In the genomic region with DNA sequence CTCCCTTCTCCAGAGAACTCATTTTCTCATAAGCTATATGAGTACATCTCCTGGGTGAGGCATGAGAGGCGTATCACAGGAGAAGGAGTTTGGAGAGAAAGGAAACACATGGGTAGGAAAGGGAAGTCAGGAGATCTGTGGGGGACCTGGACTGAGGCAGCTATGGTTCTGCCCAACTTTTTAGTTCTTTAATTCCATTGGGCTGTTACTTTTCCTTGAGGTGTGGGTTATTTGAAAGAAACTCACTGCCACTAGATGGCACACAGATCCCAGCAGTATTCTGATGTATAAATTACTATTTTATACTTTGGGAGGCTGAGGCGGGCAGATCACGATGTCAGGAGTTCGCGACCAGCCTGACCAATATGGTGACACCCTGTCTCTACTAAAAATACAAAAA, we compare ENCODE assay signal across 12 cellular contexts.
DNase-seq lines count a peak whose midpoint lies in the region; ATAC-seq and TF ChIP-seq lines count a peak whose summit lies in the region.
"Had no signal": no experiment of that assay in that cellular context is flagged by ENCODE, and none has a peak within 500 bp of the region (broad histone marks: within the 10 kb centered on the region; RNA-seq: fewer than 3 reads in every experiment).

No MANE protein-coding gene starts in this region.

- intact Hi-C loops in activated CD4-positive, alpha-beta memory T cell treated with anti-CD3 and anti-CD28 coated beads for 36 hours (cut with micrococcal nuclease) = loop anchor here (5.0 kb wide), 1 partner anchor 159 kb away; no protein-coding TSS in a partner anchor
- intact Hi-C loops in activated T-helper 2 cell treated with anti-CD3 and anti-CD28 coated beads, Interferon-gamma antibody, Interleukin-2, Interleukin-4, amounts not matched to agents 10 μg/mL and 5 μg/mL and 100 μg/mL, durations not matched to agents 14 hours and 24 hours and 36 hours (cut with micrococcal nuclease) = no loop called here

- H3K4me3 ChIP-seq in fibroblast of mammary gland (ENCODE audit: control insufficient read depth, low read depth, low read length) = no peak overlapping the region
- H3K4me3 ChIP-seq in upper lobe of left lung = no peak overlapping the region

- TF ChIP-seq CTCF in fibroblast of mammary gland (conservative IDR thresholded peaks at IDR 0.05; ENCODE audit: control insufficient read depth, insufficient read depth, low read depth, low read length) (peak; percentile 39), upper lobe of left lung (IDR thresholded peaks at IDR 0.05) (peak in 4 of 6 experiments; percentile 9 to 40 (median 16))

- H3K27me3 Mint-ChIP-seq in activated CD4-positive, alpha-beta memory T cell treated with anti-CD3 and anti-CD28 coated beads, Interleukin-2, amount 10 ng/mL, durations not matched to agents 7 days and 5 days = no peaks in the 10 kb centered on the region
- no peaks in the 10 kb centered on the region for H3K27me3 Mint-ChIP-seq in activated CD4-positive, alpha-beta memory T cell treated with anti-CD3 and anti-CD28 coated beads for 36 hours
- no peaks in the 10 kb centered on the region for H3K27me3 Mint-ChIP-seq in activated T-helper 2 cell treated with anti-CD3 and anti-CD28 coated beads, Interferon-gamma antibody, Interleukin-2, Interleukin-4, amounts not matched to agents 10 μg/mL and 5 μg/mL and 100 μg/mL, durations not matched to agents 14 hours and 24 hours and 36 hours (ENCODE audit: low read depth)
- H3K27me3 Mint-ChIP-seq: central memory CD8-positive, alpha-beta T cell; stimulated activated naive CD8-positive, alpha-beta T cell treated with anti-CD3 and anti-CD28 coated beads, Interleukin-15, Interleukin-2, amounts not matched to agents 100 ng/mL and 50 ng/mL, for 24 hours had no signal

- H3K4me3 Mint-ChIP-seq in activated CD4-positive, alpha-beta memory T cell treated with anti-CD3 and anti-CD28 coated beads, Interleukin-2, amount 10 ng/mL, durations not matched to agents 7 days and 5 days = no peak overlapping the region
- H3K4me3 Mint-ChIP-seq in activated CD4-positive, alpha-beta memory T cell treated with anti-CD3 and anti-CD28 coated beads for 36 hours = no peak overlapping the region
- H3K4me3 Mint-ChIP-seq in activated T-helper 2 cell treated with anti-CD3 and anti-CD28 coated beads, Interferon-gamma antibody, Interleukin-2, Interleukin-4, amounts not matched to agents 10 μg/mL and 5 μg/mL and 100 μg/mL, durations not matched to agents 14 hours and 24 hours and 36 hours (ENCODE audit: low read depth) = no peak overlapping the region
- H3K4me3 Mint-ChIP-seq: central memory CD8-positive, alpha-beta T cell; naive thymus-derived CD8-positive, alpha-beta T cell; stimulated activated naive CD8-positive, alpha-beta T cell treated with anti-CD3 and anti-CD28 coated beads, Interleukin-15, Interleukin-2, amounts not matched to agents 100 ng/mL and 50 ng/mL, for 24 hours had no signal

- no peaks in the 10 kb centered on the region for H3K27me3 ChIP-seq in upper lobe of left lung

- no peaks in the 10 kb centered on the region for H3K4me1 ChIP-seq in upper lobe of left lung

- POLR2A ChIA-PET in activated CD4-positive, alpha-beta memory T cell treated with anti-CD3 and anti-CD28 coated beads, Interleukin-2, amount 10 ng/mL, durations not matched to agents 7 days and 5 days (lab: Charles Lee) = no interaction called here
- POLR2A ChIA-PET in activated CD4-positive, alpha-beta memory T cell treated with anti-CD3 and anti-CD28 coated beads for 36 hours (lab: Charles Lee) = no interaction called here

- WGBS in upper lobe of left lung, 2 donors = 48 to 72% methylated on average over 5 of the region's 5 CpGs

- DNase-seq in activated CD4-positive, alpha-beta memory T cell treated with anti-CD3 and anti-CD28 coated beads, Interleukin-2, amount 10 ng/mL, durations not matched to agents 7 days and 5 days = peak; percentile 27
- DNase-seq in activated CD4-positive, alpha-beta memory T cell treated with anti-CD3 and anti-CD28 coated beads for 36 hours = no peak
- peak; percentile 61 for DNase-seq in SK-MEL-5 (ENCODE audit: low read depth, low spot score)
- peak; percentile 33 for DNase-seq in fibroblast of mammary gland (ENCODE audit: low read depth)
- DNase-seq in upper lobe of left lung = no peak
- DNase-seq in foreskin melanocyte = no peak
- no peak for DNase-seq in activated T-helper 2 cell treated with anti-CD3 and anti-CD28 coated beads, Interferon-gamma antibody, Interleukin-2, Interleukin-4, amounts not matched to agents 10 μg/mL and 5 μg/mL and 100 μg/mL, durations not matched to agents 14 hours and 24 hours and 36 hours (ENCODE audit: low spot score)
- DNase-seq in NCI-H2029 treated with DMSO at 0.1 percent for 48 hours (lab: John Stamatoyannopoulos, UW) = no peak
- DNase-seq: Right ventricle myocardium superior had no signal

- H3K36me3 Mint-ChIP-seq in activated CD4-positive, alpha-beta memory T cell treated with anti-CD3 and anti-CD28 coated beads, Interleukin-2, amount 10 ng/mL, durations not matched to agents 7 days and 5 days (ENCODE audit: low read depth) = no peaks in the 10 kb centered on the region
- H3K36me3 Mint-ChIP-seq in activated CD4-positive, alpha-beta memory T cell treated with anti-CD3 and anti-CD28 coated beads for 36 hours = peaks cover 1% of the 10 kb centered on the region
- peaks cover 6% of the 10 kb centered on the region for H3K36me3 Mint-ChIP-seq in activated T-helper 2 cell treated with anti-CD3 and anti-CD28 coated beads, Interferon-gamma antibody, Interleukin-2, Interleukin-4, amounts not matched to agents 10 μg/mL and 5 μg/mL and 100 μg/mL, durations not matched to agents 14 hours and 24 hours and 36 hours (ENCODE audit: low read depth)

- no peak for TF ChIP-seq EP300 in upper lobe of left lung (IDR thresholded peaks at IDR 0.05)

- no peaks in the 10 kb centered on the region for H3K4me1 Mint-ChIP-seq in activated CD4-positive, alpha-beta memory T cell treated with anti-CD3 and anti-CD28 coated beads, Interleukin-2, amount 10 ng/mL, durations not matched to agents 7 days and 5 days
- H3K4me1 Mint-ChIP-seq in activated CD4-positive, alpha-beta memory T cell treated with anti-CD3 and anti-CD28 coated beads for 36 hours (ENCODE audit: low read depth) = no peaks in the 10 kb centered on the region
- H3K4me1 Mint-ChIP-seq in activated T-helper 2 cell treated with anti-CD3 and anti-CD28 coated beads, Interferon-gamma antibody, Interleukin-2, Interleukin-4, amounts not matched to agents 10 μg/mL and 5 μg/mL and 100 μg/mL, durations not matched to agents 14 hours and 24 hours and 36 hours (ENCODE audit: low read depth) = no peaks in the 10 kb centered on the region

- H3K27ac ChIP-seq in upper lobe of left lung = no peak overlapping the region

- no peaks in the 10 kb centered on the region for H3K9me3 Mint-ChIP-seq in activated CD4-positive, alpha-beta memory T cell treated with anti-CD3 and anti-CD28 coated beads, Interleukin-2, amount 10 ng/mL, durations not matched to agents 7 days and 5 days
- H3K9me3 Mint-ChIP-seq in activated CD4-positive, alpha-beta memory T cell treated with anti-CD3 and anti-CD28 coated beads for 36 hours = no peaks in the 10 kb centered on the region
- H3K9me3 Mint-ChIP-seq in activated T-helper 2 cell treated with anti-CD3 and anti-CD28 coated beads, Interferon-gamma antibody, Interleukin-2, Interleukin-4, amounts not matched to agents 10 μg/mL and 5 μg/mL and 100 μg/mL, durations not matched to agents 14 hours and 24 hours and 36 hours = no peaks in the 10 kb centered on the region
- H3K9me3 Mint-ChIP-seq: central memory CD8-positive, alpha-beta T cell; naive thymus-derived CD8-positive, alpha-beta T cell; stimulated activated naive CD8-positive, alpha-beta T cell treated with anti-CD3 and anti-CD28 coated beads, Interleukin-15, Interleukin-2, amounts not matched to agents 100 ng/mL and 50 ng/mL, for 24 hours had no signal

- CTCF ChIA-PET in activated CD4-positive, alpha-beta memory T cell treated with anti-CD3 and anti-CD28 coated beads, Interleukin-2, amount 10 ng/mL, durations not matched to agents 7 days and 5 days (lab: Charles Lee) = interaction anchor here (0.9 to 2.3 kb wide), 10 partner anchors 10 to 170 kb away, joined by 3 to 13 read pairs (median 5); no protein-coding TSS in a partner anchor
- CTCF ChIA-PET in activated CD4-positive, alpha-beta memory T cell treated with anti-CD3 and anti-CD28 coated beads for 36 hours (lab: Charles Lee) = interaction anchor here (1.1 to 1.8 kb wide), 3 partner anchors 9 to 157 kb away, joined by 3 to 7 read pairs (median 4); no protein-coding TSS in a partner anchor

- H3K27ac Mint-ChIP-seq in activated CD4-positive, alpha-beta memory T cell treated with anti-CD3 and anti-CD28 coated beads, Interleukin-2, amount 10 ng/mL, durations not matched to agents 7 days and 5 days = no peak overlapping the region
- H3K27ac Mint-ChIP-seq in activated CD4-positive, alpha-beta memory T cell treated with anti-CD3 and anti-CD28 coated beads for 36 hours = no peak overlapping the region
- no peak overlapping the region for H3K27ac Mint-ChIP-seq in activated T-helper 2 cell treated with anti-CD3 and anti-CD28 coated beads, Interferon-gamma antibody, Interleukin-2, Interleukin-4, amounts not matched to agents 10 μg/mL and 5 μg/mL and 100 μg/mL, durations not matched to agents 14 hours and 24 hours and 36 hours
- H3K27ac Mint-ChIP-seq: stimulated activated naive CD8-positive, alpha-beta T cell treated with anti-CD3 and anti-CD28 coated beads, Interleukin-15, Interleukin-2, amounts not matched to agents 100 ng/mL and 50 ng/mL, for 24 hours had no signal

- in situ Hi-C loops in SK-MEL-5 (cut with HindIII; ENCODE audit: low pct_unique_long_range_greater_than_20kb, low sequenced_read_pairs) = no loop called here

- H3K9me3 ChIP-seq in upper lobe of left lung = no peaks in the 10 kb centered on the region

- no peaks in the 10 kb centered on the region for H3K36me3 ChIP-seq in upper lobe of left lung

- ATAC-seq in upper lobe of left lung (ENCODE audit: low FRiP score in 2 of 2) = no peak

- no peak for TF ChIP-seq POLR2A in upper lobe of left lung (IDR thresholded peaks at IDR 0.05)

Comparison
In these comparisons a context has a peak if more than half of its experiments do, and no peak if none do; other contexts are left out.
1. DNase-seq: peak in activated CD4-positive, alpha-beta memory T cell treated with anti-CD3 and anti-CD28 coated beads, Interleukin-2, amount 10 ng/mL, durations not matched to agents 7 days and 5 days (single experiment), SK-MEL-5 (single experiment) and fibroblast of mammary gland (single experiment); none in activated CD4-positive, alpha-beta memory T cell treated with anti-CD3 and anti-CD28 coated beads for 36 hours (single experiment), upper lobe of left lung (0 of 2), foreskin melanocyte (single experiment), activated T-helper 2 cell treated with anti-CD3 and anti-CD28 coated beads, Interferon-gamma antibody, Interleukin-2, Interleukin-4, amounts not matched to agents 10 μg/mL and 5 μg/mL and 100 μg/mL, durations not matched to agents 14 hours and 24 hours and 36 hours (single experiment) and NCI-H2029 treated with DMSO at 0.1 percent for 48 hours (single experiment).